Comparison of ENCODE assay signal across 1 cellular context in genomic region chr7:106979551-106980357, GRCh38.
TF ChIP-seq lines count a peak whose summit lies in the region.

No MANE protein-coding gene starts in this region.

TF ChIP-seq in K562, 482 proteins besides CTCF, POLR2A, EP300 and RAD21 (continued from another document and continues in another):
- TF ChIP-seq HMBOX1 (IDR thresholded peaks at IDR 0.05) (peak; percentile 63; the same call in 1 of the 2 replicates), SPI1 (IDR thresholded peaks at IDR 0.05; ENCODE audit: borderline replicate concordance, low read depth, low read length) (no peak), ZFPM2 (CRISPR knock-in tag; IDR thresholded peaks at IDR 0.05) (no peak), HOMEZ (CRISPR knock-in tag; IDR thresholded peaks at IDR 0.05) (no peak), ARID1B (IDR thresholded peaks at IDR 0.05) (peak; percentile 50; the same call in 1 of the 2 replicates), MAFK (IDR thresholded peaks at IDR 0.05; ENCODE audit: low read length) (peak; percentile 48; the same call in 1 of the 2 replicates), CEBPB (tag; IDR thresholded peaks at IDR 0.05) (peak; percentile 74), NCOA1 (IDR thresholded peaks at IDR 0.05; ENCODE audit: low read depth) (peak; percentile 58), PHF8 (IDR thresholded peaks at IDR 0.05; ENCODE audit: borderline replicate concordance, low read length) (no peak; the same call in 1 of the 2 replicates), ZNF551 (CRISPR knock-in tag; IDR thresholded peaks at IDR 0.05) (no peak), FUS (optimal IDR thresholded peaks at IDR 0.05; ENCODE audit: low read depth, low read length) (no peak), HDAC6 (IDR thresholded peaks at IDR 0.05; ENCODE audit: low read depth, low read length) (no peak), MAFG (tag; conservative IDR thresholded peaks at IDR 0.05) (0 out of 2 replicates have a peak, but pooled peaks have one; percentile 23), ARID2 (IDR thresholded peaks at IDR 0.05) (no peak), ZNF280B (CRISPR knock-in tag; IDR thresholded peaks at IDR 0.05) (no peak), ZNF384 (IDR thresholded peaks at IDR 0.05; ENCODE audit: low read depth, low read length) (no peak; the same call in 1 of the 2 replicates), DNMT1 (IDR thresholded peaks at IDR 0.05) (no peak), ZFX (CRISPR knock-in tag; IDR thresholded peaks at IDR 0.05) (peak; percentile 35; the same call in 1 of the 2 replicates), MNT (conservative IDR thresholded peaks at IDR 0.05) (no peak), MED1 (CRISPR knock-in tag; IDR thresholded peaks at IDR 0.05; ENCODE audit: borderline replicate concordance) (no peak), ZNF583 (CRISPR knock-in tag; IDR thresholded peaks at IDR 0.05) (no peak), ZC3H11A (IDR thresholded peaks at IDR 0.05; ENCODE audit: low read depth, low read length) (no peak), SAFB2 (IDR thresholded peaks at IDR 0.05; ENCODE audit: borderline replicate concordance, low read depth, low read length, severe bottlenecking) (no peak), PHTF2 (CRISPR knock-in tag; IDR thresholded peaks at IDR 0.05) (0 out of 2 replicates have a peak, but pooled peaks have one; percentile 9), ZNF589 (CRISPR knock-in tag; IDR thresholded peaks at IDR 0.05; ENCODE audit: low read depth) (no peak), ZBTB34 (CRISPR knock-in tag; IDR thresholded peaks at IDR 0.05) (no peak), DPF2 (IDR thresholded peaks at IDR 0.05) (peak; percentile 56), ESRRA (IDR thresholded peaks at IDR 0.05; ENCODE audit: borderline replicate concordance, low read depth) (peak; percentile 84), FOXM1 (IDR thresholded peaks at IDR 0.05; ENCODE audit: low read depth) (peak; percentile 79), FOXM1 (CRISPR knock-in tag; IDR thresholded peaks at IDR 0.05; ENCODE audit: low read depth) (no peak), BHLHE40 (IDR thresholded peaks at IDR 0.05; ENCODE audit: low read length) (no peak; the same call in 1 of the 2 replicates), ELF2 (CRISPR knock-in tag; IDR thresholded peaks at IDR 0.05) (peak; percentile 66), RNF219 (CRISPR knock-in tag; IDR thresholded peaks at IDR 0.05) (peak; percentile 77; the same call in 1 of the 2 replicates), ZBTB17 (CRISPR knock-in tag; IDR thresholded peaks at IDR 0.05) (no peak), CLOCK (CRISPR knock-in tag; IDR thresholded peaks at IDR 0.05; ENCODE audit: borderline replicate concordance) (0 out of 2 replicates have a peak, but pooled peaks have one; percentile 19), ZNF398 (CRISPR knock-in tag; IDR thresholded peaks at IDR 0.05) (peak; percentile 48; the same call in 1 of the 2 replicates), HOXB6 (CRISPR knock-in tag; IDR thresholded peaks at IDR 0.05; ENCODE audit: borderline replicate concordance) (no peak), FOXP1 (CRISPR knock-in tag; IDR thresholded peaks at IDR 0.05) (no peak), ETV5 (CRISPR knock-in tag; IDR thresholded peaks at IDR 0.05; ENCODE audit: low read depth) (0 out of 2 replicates have a peak, but pooled peaks have one; percentile 0), HNRNPK (IDR thresholded peaks at IDR 0.05; ENCODE audit: low read depth, low read length, poor library complexity, severe bottlenecking) (no peak), TFAP4 (CRISPR knock-in tag; IDR thresholded peaks at IDR 0.05; ENCODE audit: borderline replicate concordance) (0 out of 2 replicates have a peak, but pooled peaks have one; percentile 1), HSF4 (CRISPR knock-in tag; IDR thresholded peaks at IDR 0.05; ENCODE audit: borderline replicate concordance) (no peak), KDM1A (IDR thresholded peaks at IDR 0.05) (peak in 1 of 2 experiments; percentile 58; a peak in 2 of 4 replicates), DDX20 (tag; IDR thresholded peaks at IDR 0.05; ENCODE audit: low read depth) (0 out of 2 replicates have a peak, but pooled peaks have one; percentile 9), THAP7 (CRISPR knock-in tag; IDR thresholded peaks at IDR 0.05) (no peak), ZNF717 (CRISPR knock-in tag; IDR thresholded peaks at IDR 0.05) (no peak), FOSL1 (tag; conservative IDR thresholded peaks at IDR 0.05) (no peak)
